ENCODE assay signal across 11 cellular contexts in genomic region chr2:19667085-19667484, GRCh38.
DNase-seq lines count a peak whose midpoint lies in the region; ATAC-seq and TF ChIP-seq lines count a peak whose summit lies in the region.
"Had no signal": no experiment of that assay in that cellular context is flagged by ENCODE, and none has a peak within 500 bp of the region (broad histone marks: within the 10 kb centered on the region; RNA-seq: fewer than 3 reads in every experiment).

No MANE protein-coding gene starts in this region.

- H3K36me3 Mint-ChIP-seq in T-helper 17 cell (ENCODE audit: low read depth): peaks cover 2% of the 10 kb centered on the region

- H3K4me3 Mint-ChIP-seq in T-helper 17 cell: no peak overlapping the region

- no peaks in the 10 kb centered on the region for H3K27me3 ChIP-seq in left ventricle myocardium inferior (ENCODE audit: low read depth)
- H3K27me3 ChIP-seq: thyroid gland had no signal

- H3K27me3 Mint-ChIP-seq in T-helper 17 cell: peaks cover 50% of the 10 kb centered on the region

- peak overlapping the region; percentile 42 for H3K9ac ChIP-seq in SK-N-MC (ENCODE audit: insufficient read length)

- H3K27ac ChIP-seq in SK-N-MC: 0 out of 2 replicates have a peak overlapping the region, but pooled peaks have one; percentile 35
- H3K27ac ChIP-seq in left ventricle myocardium inferior (replicated peaks): peak overlapping the region; percentile 15
- H3K27ac ChIP-seq: thyroid gland had no signal

- peak; percentile 23 for TF ChIP-seq CTCF in left ventricle myocardium inferior (IDR thresholded peaks at IDR 0.05; ENCODE audit: borderline replicate concordance)

- H3K4me3 ChIP-seq in SK-N-MC (peak overlapping the region; percentile 62), left ventricle myocardium inferior (no peak overlapping the region)
- H3K4me3 ChIP-seq: lung, thyroid gland had no signal

- intact Hi-C loops in left ventricle myocardium inferior (cut with micrococcal nuclease): no loop called here

- H3K36me3 ChIP-seq in SK-N-MC (ENCODE audit: insufficient read depth, low read length) (no peaks in the 10 kb centered on the region), left ventricle myocardium inferior (no peaks in the 10 kb centered on the region)
- H3K36me3 ChIP-seq: thyroid gland had no signal

- no peak for ATAC-seq in HG03571 (IDR thresholded peaks at IDR 0.05; ENCODE audit: unreplicated experiment)
- no peak for ATAC-seq in T-helper 17 cell
- ATAC-seq in GM19395 (IDR thresholded peaks at IDR 0.05; ENCODE audit: unreplicated experiment): no peak

- no peak overlapping the region for H3K27ac Mint-ChIP-seq in T-helper 17 cell

- H3K9me3 ChIP-seq in SK-N-MC (ENCODE audit: low read depth, low read length) (no peaks in the 10 kb centered on the region), left ventricle myocardium inferior (replicated peaks) (no peaks in the 10 kb centered on the region), T-helper 17 cell (ENCODE audit: control insufficient read depth, low read length, poor library complexity, severe bottlenecking) (no peaks in the 10 kb centered on the region)
- H3K9me3 ChIP-seq: thyroid gland had no signal

- DNase-seq in A172 (ENCODE audit: low spot score): peak; percentile 55
- peak; percentile 79 for DNase-seq in HCEC 1CT
- DNase-seq in SK-N-MC (ENCODE audit: low read depth, low spot score): no peak
- DNase-seq in left ventricle myocardium inferior: no peak
- no peak for DNase-seq in SK-N-DZ (ENCODE audit: low spot score)
- no peak for DNase-seq in T-helper 17 cell
- DNase-seq: activated CD8-positive, alpha-beta memory T cell treated with anti-CD3 and anti-CD28 coated beads for 24 hours; thyroid gland had no signal

- peaks cover 14% of the 10 kb centered on the region for H3K4me1 ChIP-seq in left ventricle myocardium inferior
- H3K4me1 ChIP-seq: thyroid gland had no signal

- no peaks in the 10 kb centered on the region for H3K4me1 Mint-ChIP-seq in T-helper 17 cell

Comparison
In these comparisons a context has a peak if more than half of its experiments do, and no peak if none do; other contexts are left out.
1. DNase-seq: peak in A172 (single experiment) and HCEC 1CT (single experiment); none in SK-N-MC (single experiment), left ventricle myocardium inferior (single experiment), SK-N-DZ (single experiment) and T-helper 17 cell (0 of 3).